ENCODE assay signal across 22 cellular contexts in genomic region chr20:40767530-40767924, GRCh38.
"Had no signal": no experiment of that assay in that cellular context is flagged by ENCODE, and none has a peak within 500 bp of the region (broad histone marks: within the 10 kb centered on the region; RNA-seq: fewer than 3 reads in every experiment).

No MANE protein-coding gene starts in this region.

- ATAC-seq: Panc1, PC-3, T-cell had no signal

- H3K27me3 ChIP-seq: MG63 had no signal

- H3K4me1 Mint-ChIP-seq: T-cell had no signal

- H3K4me2 ChIP-seq: SK-N-SH had no signal

- H3K27ac Mint-ChIP-seq: T-cell had no signal

- H3K9me2 ChIP-seq: SK-N-SH had no signal

- H3K9me3 Mint-ChIP-seq: T-cell had no signal

- H3K36me3 Mint-ChIP-seq: T-cell had no signal

- H3K36me3 ChIP-seq: MG63 had no signal

- H3K9me3 ChIP-seq: MG63, SK-N-SH had no signal

- DNase-seq: KBM-7; MG63; NCI-H1092; NCI-H1105 treated with DMSO at 0.1 percent for 48 hours; NCI-H1417 treated with DMSO at 0.1 percent for 48 hours; NCI-H187; NCI-H2029; NCI-H2081 treated with DMSO at 0.1 percent for 48 hours; NCI-H2171; NCI-H226; NCI-H446; NCI-H510A; NCI-H524 treated with DMSO at 0.1 percent for 48 hours; NCI-H69; NCI-H774; NK-92 treated with Interleukin-12 subunit alpha and Interleukin-12 subunit beta, amount 100 ng/mL, for 24 hours; PC-3; SHP77; SK-N-SH; SW 1271; T-cell had no signal

- H3K4me3 Mint-ChIP-seq: T-cell had no signal

- H3K4me3 ChIP-seq: MG63 had no signal

- H3K9ac ChIP-seq: SK-N-SH had no signal
